Comparison of ENCODE assay signal across 8 cellular contexts in genomic region chr20:25296094-25297093, GRCh38. TPM values are rescaled to one million over a fixed set of nuclear protein-coding genes. Genes with fewer than 3 reads are reported as not detected.
DNase-seq lines count a peak whose midpoint lies in the region; ATAC-seq and TF ChIP-seq lines count a peak whose summit lies in the region.

No MANE protein-coding gene starts in this region.

- peak; percentile 9 for ATAC-seq in GM23338

- no TSS peak for BruUV-seq in OCI-LY7 (replicated peaks; lab: Mats Ljungman, UMichigan)

- TF ChIP-seq POLR2A in vagina (IDR thresholded peaks at IDR 0.05), result no peak

- H3K4me3 Mint-ChIP-seq in GM23338, result no peak overlapping the region

- no peak overlapping the region for H3K4me2 ChIP-seq in GM23338
- no peak overlapping the region for H3K4me2 ChIP-seq in OCI-LY7 (ENCODE audit: low read length)

- no peaks in the 10 kb centered on the region for H3K9me3 ChIP-seq in OCI-LY7 (ENCODE audit: low read length)
- no peaks in the 10 kb centered on the region for H3K9me3 ChIP-seq in vagina

- H3K9me2 ChIP-seq in GM23338 (ENCODE audit: insufficient read depth), result no peaks in the 10 kb centered on the region
- H3K9me2 ChIP-seq in OCI-LY7 (ENCODE audit: insufficient read depth, low read length), result no peaks in the 10 kb centered on the region

- 0 out of 2 replicates have a peak, but pooled peaks cover 3% of the 10 kb centered on the region for H4K20me1 ChIP-seq in GM23338 (replicated peaks; ENCODE audit: insufficient read depth)
- peaks cover 3% of the 10 kb centered on the region; the same call in 1 of the 2 replicates for H4K20me1 ChIP-seq in OCI-LY7 (ENCODE audit: insufficient read depth, low read length)

- H2AFZ ChIP-seq in GM23338, result no peak overlapping the region
- no peak overlapping the region for H2AFZ ChIP-seq in OCI-LY7 (ENCODE audit: low read length)

- DNase-seq in NCI-H2227 (lab: John Stamatoyannopoulos, UW; ENCODE audit: unreplicated experiment) (peak; percentile 10), NCI-H2227 treated with DMSO at 0.1 percent for 48 hours (lab: John Stamatoyannopoulos, UW) (no peak), GM23338 (ENCODE audit: low spot score) (peak; percentile 47), OCI-LY7 (ENCODE audit: low spot score) (peak; percentile 56), choroid plexus epithelial cell (ENCODE audit: low read depth) (peak; percentile 57), midbrain (lab: John Stamatoyannopoulos, UW) (peak; percentile 39), vagina (ENCODE audit: extremely low spot score in 2 of 2) (no peak), KG1 (lab: John Stamatoyannopoulos, UW) (no peak)

- intact Hi-C loops in OCI-LY7 (cut with micrococcal nuclease; ENCODE audit: unreplicated experiment), result loop anchor here (10.0 kb wide), 1 partner anchor 232 kb away; no protein-coding TSS in a partner anchor
- intact Hi-C loops in vagina (cut with DNase I), result no loop called here

- POLR2A ChIA-PET in OCI-LY7 (lab: Charles Lee), result no interaction called here

- H3K9me3 Mint-ChIP-seq in GM23338, result no peaks in the 10 kb centered on the region; the same call in 1 of the 3 replicates

- peaks cover 29% of the 10 kb centered on the region for H3K36me3 Mint-ChIP-seq in GM23338 (ENCODE audit: low read depth)

- H3K27me3 ChIP-seq in GM23338 (ENCODE audit: insufficient read depth) (no peaks in the 10 kb centered on the region), vagina (no peaks in the 10 kb centered on the region)

- no peaks in the 10 kb centered on the region for H3K79me2 ChIP-seq in GM23338 (replicated peaks; ENCODE audit: insufficient read depth)
- no peaks in the 10 kb centered on the region for H3K79me2 ChIP-seq in OCI-LY7 (ENCODE audit: insufficient read depth, low read depth, low read length)

- CTCF ChIA-PET in OCI-LY7 (lab: Charles Lee; ENCODE audit: unreplicated experiment), result interaction anchor here (1.1 kb wide), 1 partner anchor 22 kb away, joined by 3 read pairs; no protein-coding TSS in a partner anchor

- peaks cover 4% of the 10 kb centered on the region; the same call in 1 of the 2 replicates for H3K36me3 ChIP-seq in GM23338 (ENCODE audit: insufficient read depth)
- H3K36me3 ChIP-seq in OCI-LY7 (ENCODE audit: insufficient read depth, low read length), result peaks cover 7% of the 10 kb centered on the region; the same call in 1 of the 2 replicates
- peaks cover 0 to 27% of the 10 kb centered on the region in 2 donors for H3K36me3 ChIP-seq in vagina

- H3K4me3 ChIP-seq in GM23338, result no peak overlapping the region
- no peak overlapping the region for H3K4me3 ChIP-seq in OCI-LY7 (ENCODE audit: low read depth, low read length, poor library complexity, severe bottlenecking)
- no peak overlapping the region for H3K4me3 ChIP-seq in choroid plexus epithelial cell (ENCODE audit: low read depth, low read length)
- no peak overlapping the region for H3K4me3 ChIP-seq in vagina

- H3K4me1 Mint-ChIP-seq in GM23338, result peaks cover 28% of the 10 kb centered on the region

- TF ChIP-seq CTCF in GM23338 (conservative IDR thresholded peaks at IDR 0.05; ENCODE audit: low read depth in 2 of 2) (peak; percentile 43 to 51), OCI-LY7 (conservative IDR thresholded peaks at IDR 0.05; ENCODE audit: low read length) (peak; percentile 74), choroid plexus epithelial cell (conservative IDR thresholded peaks at IDR 0.05; ENCODE audit: low read depth, low read length) (peak; percentile 59), vagina (IDR thresholded peaks at IDR 0.05) (no peak)

- peaks cover 28% of the 10 kb centered on the region for H3K27me3 Mint-ChIP-seq in GM23338 (ENCODE audit: insufficient read depth, low read depth, poor library complexity)

- H3F3A ChIP-seq in GM23338 (replicated peaks; ENCODE audit: low read depth), result peaks cover 13% of the 10 kb centered on the region; the same call in 1 of the 2 replicates

- peak overlapping the region; percentile 52; the same call in 1 of the 2 replicates for H3K27ac Mint-ChIP-seq in GM23338

- H3K4me1 ChIP-seq in GM23338 (ENCODE audit: insufficient read depth) (peaks cover 9% of the 10 kb centered on the region; the same call in 1 of the 2 replicates), OCI-LY7 (ENCODE audit: insufficient read depth, low read length, poor library complexity, severe bottlenecking) (peaks cover 14% of the 10 kb centered on the region), vagina (peaks cover 13% of the 10 kb centered on the region)

- H3K27ac ChIP-seq in GM23338 (ENCODE audit: low read depth) (peak overlapping the region; percentile 50; the same call in 1 of the 2 replicates), OCI-LY7 (ENCODE audit: low read depth, low read length, poor library complexity, severe bottlenecking) (no peak overlapping the region), vagina (no peak overlapping the region)

TF ChIP-seq in GM23338, 12 proteins besides CTCF, POLR2A, EP300 and RAD21 (continues in another document):
- TF ChIP-seq EZH2phosphoT487 (IDR thresholded peaks at IDR 0.05; ENCODE audit: unreplicated experiment), result no peak
- no peak for TF ChIP-seq ZNF114 (CRISPR knock-in tag; IDR thresholded peaks at IDR 0.05)
- TF ChIP-seq NANOG (IDR thresholded peaks at IDR 0.05; ENCODE audit: borderline replicate concordance), result no peak
- TF ChIP-seq, protein P1, sequence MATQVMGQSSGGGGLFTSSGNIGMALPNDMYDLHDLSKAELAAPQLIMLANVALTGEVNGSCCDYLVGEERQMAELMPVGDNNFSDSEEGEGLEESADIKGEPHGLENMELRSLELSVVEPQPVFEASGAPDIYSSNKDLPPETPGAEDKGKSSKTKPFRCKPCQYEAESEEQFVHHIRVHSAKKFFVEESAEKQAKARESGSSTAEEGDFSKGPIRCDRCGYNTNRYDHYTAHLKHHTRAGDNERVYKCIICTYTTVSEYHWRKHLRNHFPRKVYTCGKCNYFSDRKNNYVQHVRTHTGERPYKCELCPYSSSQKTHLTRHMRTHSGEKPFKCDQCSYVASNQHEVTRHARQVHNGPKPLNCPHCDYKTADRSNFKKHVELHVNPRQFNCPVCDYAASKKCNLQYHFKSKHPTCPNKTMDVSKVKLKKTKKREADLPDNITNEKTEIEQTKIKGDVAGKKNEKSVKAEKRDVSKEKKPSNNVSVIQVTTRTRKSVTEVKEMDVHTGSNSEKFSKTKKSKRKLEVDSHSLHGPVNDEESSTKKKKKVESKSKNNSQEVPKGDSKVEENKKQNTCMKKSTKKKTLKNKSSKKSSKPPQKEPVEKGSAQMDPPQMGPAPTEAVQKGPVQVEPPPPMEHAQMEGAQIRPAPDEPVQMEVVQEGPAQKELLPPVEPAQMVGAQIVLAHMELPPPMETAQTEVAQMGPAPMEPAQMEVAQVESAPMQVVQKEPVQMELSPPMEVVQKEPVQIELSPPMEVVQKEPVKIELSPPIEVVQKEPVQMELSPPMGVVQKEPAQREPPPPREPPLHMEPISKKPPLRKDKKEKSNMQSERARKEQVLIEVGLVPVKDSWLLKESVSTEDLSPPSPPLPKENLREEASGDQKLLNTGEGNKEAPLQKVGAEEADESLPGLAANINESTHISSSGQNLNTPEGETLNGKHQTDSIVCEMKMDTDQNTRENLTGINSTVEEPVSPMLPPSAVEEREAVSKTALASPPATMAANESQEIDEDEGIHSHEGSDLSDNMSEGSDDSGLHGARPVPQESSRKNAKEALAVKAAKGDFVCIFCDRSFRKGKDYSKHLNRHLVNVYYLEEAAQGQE (IDR thresholded peaks at IDR 0.05; ENCODE audit: unreplicated experiment), result no peak
- TF ChIP-seq EZH2 (IDR thresholded peaks at IDR 0.05; ENCODE audit: low read depth, unreplicated experiment), result no peak
- TF ChIP-seq STAT1 (IDR thresholded peaks at IDR 0.05; ENCODE audit: unreplicated experiment), result no peak
- TF ChIP-seq JUNB (IDR thresholded peaks at IDR 0.05; ENCODE audit: unreplicated experiment), result no peak

RNA-seq across cellular contexts. Expression of gene PYGB, which starts 48.5 kb away (rescaled TPM):
- 61.9 and 64.0 TPM in 2 replicates for total RNA-seq in GM23338 (2014; rRNA removed; shearing (Covaris generic))
- polyA plus RNA-seq in GM23338 (2016; fragmentation: Nextera tagmentation; extraction: Ambion mirVana), result 15.6 and 15.9 TPM in 2 replicates
- total RNA-seq in OCI-LY7 (2014; rRNA removed; shearing (Covaris generic)), result 4.5 and 4.9 TPM in 2 replicates
- total RNA-seq in OCI-LY7 (2022) (6.4 and 7.0 TPM in 2 replicates), vagina (117 TPM)

Comparison
In these comparisons a context has a peak if more than half of its experiments do, and no peak if none do; other contexts are left out.
1. DNase-seq: peak in NCI-H2227 (single experiment), GM23338 (single experiment), OCI-LY7 (single experiment), choroid plexus epithelial cell (single experiment) and midbrain (single experiment); none in NCI-H2227 treated with DMSO at 0.1 percent for 48 hours (single experiment), vagina (0 of 2) and KG1 (single experiment).
2. CTCF ChIP-seq: peak in GM23338 (2 of 2), OCI-LY7 (single experiment) and choroid plexus epithelial cell (single experiment); none in vagina (0 of 3).